Comparison of ENCODE assay signal across 22 cellular contexts in genomic region chr6:40077315-40077714, GRCh38.
"Had no signal": no experiment of that assay in that cellular context is flagged by ENCODE, and none has a peak within 500 bp of the region (broad histone marks: within the 10 kb centered on the region; RNA-seq: fewer than 3 reads in every experiment).

No MANE protein-coding gene starts in this region.

- H3K27ac ChIP-seq: dorsolateral prefrontal cortex, esophagus squamous epithelium, neural progenitor cell, parathyroid adenoma, right atrium auricular region, stomach, thyroid gland had no signal

- H3K4me1 ChIP-seq: neural progenitor cell, parathyroid adenoma, right atrium auricular region, stomach, thyroid gland had no signal

- H3K4me3 Mint-ChIP-seq: immature natural killer cell; naive thymus-derived CD4-positive, alpha-beta T cell; nephron; neural progenitor cell; stimulated activated effector memory CD8-positive, alpha-beta T cell treated with anti-CD3 and anti-CD28 coated beads, Interleukin-12 subunit alpha, Interleukin-12 subunit beta, amount 100 ng/mL, for 72 hours; type B pancreatic cell had no signal

- H3K79me2 ChIP-seq: parathyroid adenoma had no signal

- H3K4me1 Mint-ChIP-seq: immature natural killer cell; naive thymus-derived CD4-positive, alpha-beta T cell; nephron; stimulated activated effector memory CD8-positive, alpha-beta T cell treated with anti-CD3 and anti-CD28 coated beads, Interleukin-12 subunit alpha, Interleukin-12 subunit beta, amount 100 ng/mL, for 72 hours had no signal

- H3K27me3 ChIP-seq: neural progenitor cell, right atrium auricular region, thyroid gland had no signal

- DNase-seq: dorsolateral prefrontal cortex; effector CD4-positive, alpha-beta T cell; esophagus squamous epithelium; hypothalamus; immature natural killer cell; islet precursor cell; mesendoderm; midbrain; naive thymus-derived CD4-positive, alpha-beta T cell; stimulated activated CD4-positive, alpha-beta T cell treated with anti-CD3 and anti-CD28 coated beads, Interleukin-2, amount 100 ng/mL, for 24 hours; stimulated activated CD4-positive, alpha-beta T cell treated with anti-CD3 and anti-CD28 coated beads, Interleukin-4, amount 100 ng/mL, for 24 hours; stimulated activated naive CD4-positive, alpha-beta T cell treated with Interleukin-2 at 50 U/mL for 16 hours; stomach; thyroid gland had no signal

- H2AFZ ChIP-seq: neural progenitor cell, parathyroid adenoma had no signal

- H3K36me3 Mint-ChIP-seq: immature natural killer cell; neural progenitor cell; stimulated activated effector memory CD8-positive, alpha-beta T cell treated with anti-CD3 and anti-CD28 coated beads, Interleukin-12 subunit alpha, Interleukin-12 subunit beta, amount 100 ng/mL, for 72 hours; type B pancreatic cell had no signal

- H3K9ac ChIP-seq: neural progenitor cell, parathyroid adenoma had no signal

- H3K4me3 ChIP-seq: dorsolateral prefrontal cortex, esophagus squamous epithelium, lung, neural progenitor cell, right atrium auricular region, stomach, thyroid gland had no signal

- H3K4me2 ChIP-seq: neural progenitor cell had no signal

- H3K9me3 ChIP-seq: esophagus squamous epithelium, right atrium auricular region, stomach, thyroid gland had no signal

- H3K36me3 ChIP-seq: esophagus squamous epithelium, neural progenitor cell, right atrium auricular region, stomach, thyroid gland had no signal

- H3K9me3 Mint-ChIP-seq: neural progenitor cell, type B pancreatic cell had no signal

- H3K27ac Mint-ChIP-seq: immature natural killer cell; naive thymus-derived CD4-positive, alpha-beta T cell; nephron; neural progenitor cell; progenitor cell of endocrine pancreas; stimulated activated effector memory CD8-positive, alpha-beta T cell treated with anti-CD3 and anti-CD28 coated beads, Interleukin-12 subunit alpha, Interleukin-12 subunit beta, amount 100 ng/mL, for 72 hours; type B pancreatic cell had no signal
